ENCODE assay signal across 1 cellular context in genomic region chr17:76173474-76173873, GRCh38.
TF ChIP-seq lines count a peak whose summit lies in the region.

No MANE protein-coding gene starts in this region.

TF ChIP-seq in GM23338, 12 proteins besides CTCF, POLR2A, EP300 and RAD21 (continued from another document):
- TF ChIP-seq ZNF462 (CRISPR knock-in tag; IDR thresholded peaks at IDR 0.05) (no peak), ETS1 (IDR thresholded peaks at IDR 0.05) (no peak), ZNF114 (CRISPR knock-in tag; IDR thresholded peaks at IDR 0.05) (no peak), EZH2 (IDR thresholded peaks at IDR 0.05; ENCODE audit: low read depth, unreplicated experiment) (no peak), STAT1 (IDR thresholded peaks at IDR 0.05; ENCODE audit: unreplicated experiment) (no peak), CREB1 (CRISPR knock-in tag; IDR thresholded peaks at IDR 0.05; ENCODE audit: low read depth) (no peak), POLR2AphosphoS5 (IDR thresholded peaks at IDR 0.05; ENCODE audit: low read depth) (no peak), JUNB (IDR thresholded peaks at IDR 0.05; ENCODE audit: unreplicated experiment) (no peak)
